ENCODE assay signal across 26 cellular contexts in the genomic region with DNA sequence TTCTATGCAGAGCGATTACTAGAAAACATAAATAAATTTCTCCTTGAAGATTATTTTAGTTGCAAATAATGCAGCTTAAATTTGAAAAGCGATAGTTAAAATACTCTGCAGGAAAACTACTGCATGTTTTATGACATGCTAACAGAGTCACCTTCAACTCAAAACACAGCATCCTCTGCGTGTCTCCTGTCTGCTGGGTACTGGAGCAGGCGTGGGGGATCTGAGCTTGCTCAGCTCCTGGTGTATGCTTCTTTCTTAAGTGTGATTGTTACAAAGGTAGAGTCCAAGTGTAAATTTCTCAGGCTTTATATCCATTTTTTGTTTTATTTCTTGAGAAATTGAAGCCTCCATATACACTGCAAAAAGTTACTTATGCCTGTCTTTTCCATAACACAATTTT.
"Had no signal": no experiment of that assay in that cellular context is flagged by ENCODE, and none has a peak within 500 bp of the region (broad histone marks: within the 10 kb centered on the region; RNA-seq: fewer than 3 reads in every experiment).

No MANE protein-coding gene starts in this region.

- DNase-seq: activated CD4-positive, alpha-beta T cell treated with anti-CD3 and anti-CD28 coated beads for 4 hours; activated CD8-positive, alpha-beta memory T cell treated with anti-CD3 and anti-CD28 coated beads, Interleukin-2, amount 50 U/mL, for 4 hours; activated CD8-positive, alpha-beta T cell treated with anti-CD3 and anti-CD28 coated beads for 36 hours; activated naive CD4-positive, alpha-beta T cell treated with anti-CD3 and anti-CD28 coated beads, Interleukin-2, amount 50 U/mL, for 16 hours; activated naive CD8-positive, alpha-beta T cell treated with anti-CD3 and anti-CD28 coated beads, Interleukin-2, amount 10 ng/mL, durations not matched to agents 7 days and 5 days; activated T-cell treated with anti-CD3 and anti-CD28 coated beads, Interleukin-2, amount 50 U/mL, for 1 hour; aorta; Karpas-422; MM.1S; NCI-H1105; NCI-H1436; NCI-H1694 treated with DMSO at 0.1 percent for 48 hours; NCI-H2029 treated with DMSO at 0.1 percent for 48 hours; NCI-H446; NCI-H524; NCI-H748 treated with DMSO at 0.1 percent for 48 hours; NK-92 treated with Interleukin-12 subunit alpha and Interleukin-12 subunit beta, amount 100 ng/mL, for 24 hours; OCI-M1; Peyer's patch; Right ventricle myocardium superior; SK-N-SH; T-helper 1 cell; WERI-Rb-1 had no signal

- H3K27me3 Mint-ChIP-seq: activated CD8-positive, alpha-beta T cell treated with anti-CD3 and anti-CD28 coated beads for 36 hours; activated naive CD8-positive, alpha-beta T cell treated with anti-CD3 and anti-CD28 coated beads, Interleukin-2, amount 10 ng/mL, durations not matched to agents 7 days and 5 days; central memory CD8-positive, alpha-beta T cell had no signal

- H3K4me3 ChIP-seq: Peyer's patch, SJCRH30 had no signal

- H3K9me3 Mint-ChIP-seq: central memory CD8-positive, alpha-beta T cell had no signal

- H3K27ac ChIP-seq: Peyer's patch, RWPE1, SJCRH30, WERI-Rb-1 had no signal

- H3K9me3 ChIP-seq: Peyer's patch, SJCRH30, SK-N-SH had no signal

- ATAC-seq: activated CD8-positive, alpha-beta T cell treated with anti-CD3 and anti-CD28 coated beads for 36 hours had no signal

- H3K4me3 Mint-ChIP-seq: activated CD8-positive, alpha-beta T cell treated with anti-CD3 and anti-CD28 coated beads for 36 hours; activated naive CD8-positive, alpha-beta T cell treated with anti-CD3 and anti-CD28 coated beads, Interleukin-2, amount 10 ng/mL, durations not matched to agents 7 days and 5 days; central memory CD8-positive, alpha-beta T cell had no signal

- H3K27ac Mint-ChIP-seq: activated naive CD8-positive, alpha-beta T cell treated with anti-CD3 and anti-CD28 coated beads, Interleukin-2, amount 10 ng/mL, durations not matched to agents 7 days and 5 days had no signal

- H3K9me2 ChIP-seq: SK-N-SH had no signal

- H3K4me2 ChIP-seq: SK-N-SH had no signal

- H3K36me3 ChIP-seq: Peyer's patch, WERI-Rb-1 had no signal

- H3K27me3 ChIP-seq: Peyer's patch, SJCRH30 had no signal
